In the genomic region with DNA sequence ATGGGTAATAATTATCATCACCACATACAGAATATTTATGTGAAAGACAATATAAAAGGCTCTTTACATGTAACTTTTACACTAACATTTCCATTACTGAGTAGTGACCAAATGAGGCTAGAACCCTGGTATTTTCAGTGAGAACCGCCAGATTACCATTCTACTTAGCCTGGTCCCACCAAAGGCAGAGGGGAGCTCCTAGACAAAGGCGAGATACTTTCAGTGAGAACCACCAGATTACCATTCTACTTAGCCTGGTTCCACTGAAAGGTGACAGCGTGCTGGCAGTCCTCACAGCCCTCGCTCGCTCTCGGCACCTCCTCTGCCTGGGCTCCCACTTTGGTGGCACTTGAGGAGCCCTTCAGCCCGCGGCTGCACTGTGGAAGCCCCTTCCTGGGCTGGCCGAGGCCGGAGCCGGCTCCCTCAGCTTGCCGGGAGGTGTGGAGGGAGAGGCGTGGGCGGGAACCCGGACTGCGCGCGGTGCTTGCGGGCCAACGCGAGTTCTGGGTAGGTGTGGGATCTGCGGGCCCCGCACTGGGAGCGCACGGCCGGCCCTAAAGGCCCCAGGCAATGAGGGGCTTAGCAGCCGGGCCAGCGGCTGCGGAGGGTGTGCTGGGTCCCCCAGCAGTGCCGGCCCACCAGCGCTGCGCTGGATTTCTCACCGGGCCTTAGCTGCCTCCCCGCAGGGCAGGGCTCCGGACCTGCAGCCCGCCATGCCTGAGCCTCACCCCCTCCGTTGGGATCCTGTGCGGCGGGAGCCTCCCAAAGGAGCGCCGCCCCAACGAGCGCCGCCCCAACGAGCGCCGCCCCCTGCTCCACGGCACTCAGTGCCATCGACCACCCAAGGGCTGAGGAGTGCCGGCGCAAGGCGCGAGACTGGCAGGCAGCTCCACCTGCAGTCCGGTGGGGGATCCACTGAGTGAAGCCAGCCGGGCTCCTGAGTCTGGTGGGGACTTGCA, we compare ENCODE assay signal across 1 cellular context.
TF ChIP-seq lines count a peak whose summit lies in the region.

No MANE protein-coding gene starts in this region.

TF ChIP-seq in K562, 482 proteins besides CTCF, POLR2A, EP300 and RAD21 (continued from another document and continues in another):
- TF ChIP-seq, protein P1, sequence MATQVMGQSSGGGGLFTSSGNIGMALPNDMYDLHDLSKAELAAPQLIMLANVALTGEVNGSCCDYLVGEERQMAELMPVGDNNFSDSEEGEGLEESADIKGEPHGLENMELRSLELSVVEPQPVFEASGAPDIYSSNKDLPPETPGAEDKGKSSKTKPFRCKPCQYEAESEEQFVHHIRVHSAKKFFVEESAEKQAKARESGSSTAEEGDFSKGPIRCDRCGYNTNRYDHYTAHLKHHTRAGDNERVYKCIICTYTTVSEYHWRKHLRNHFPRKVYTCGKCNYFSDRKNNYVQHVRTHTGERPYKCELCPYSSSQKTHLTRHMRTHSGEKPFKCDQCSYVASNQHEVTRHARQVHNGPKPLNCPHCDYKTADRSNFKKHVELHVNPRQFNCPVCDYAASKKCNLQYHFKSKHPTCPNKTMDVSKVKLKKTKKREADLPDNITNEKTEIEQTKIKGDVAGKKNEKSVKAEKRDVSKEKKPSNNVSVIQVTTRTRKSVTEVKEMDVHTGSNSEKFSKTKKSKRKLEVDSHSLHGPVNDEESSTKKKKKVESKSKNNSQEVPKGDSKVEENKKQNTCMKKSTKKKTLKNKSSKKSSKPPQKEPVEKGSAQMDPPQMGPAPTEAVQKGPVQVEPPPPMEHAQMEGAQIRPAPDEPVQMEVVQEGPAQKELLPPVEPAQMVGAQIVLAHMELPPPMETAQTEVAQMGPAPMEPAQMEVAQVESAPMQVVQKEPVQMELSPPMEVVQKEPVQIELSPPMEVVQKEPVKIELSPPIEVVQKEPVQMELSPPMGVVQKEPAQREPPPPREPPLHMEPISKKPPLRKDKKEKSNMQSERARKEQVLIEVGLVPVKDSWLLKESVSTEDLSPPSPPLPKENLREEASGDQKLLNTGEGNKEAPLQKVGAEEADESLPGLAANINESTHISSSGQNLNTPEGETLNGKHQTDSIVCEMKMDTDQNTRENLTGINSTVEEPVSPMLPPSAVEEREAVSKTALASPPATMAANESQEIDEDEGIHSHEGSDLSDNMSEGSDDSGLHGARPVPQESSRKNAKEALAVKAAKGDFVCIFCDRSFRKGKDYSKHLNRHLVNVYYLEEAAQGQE (CRISPR knock-in tag; IDR thresholded peaks at IDR 0.05; ENCODE audit: low read depth): no peak
- no peak for TF ChIP-seq POLR3G (IDR thresholded peaks at IDR 0.05; ENCODE audit: extremely low read depth, insufficient read length, insufficient replicate concordance)
- TF ChIP-seq, protein P2, sequence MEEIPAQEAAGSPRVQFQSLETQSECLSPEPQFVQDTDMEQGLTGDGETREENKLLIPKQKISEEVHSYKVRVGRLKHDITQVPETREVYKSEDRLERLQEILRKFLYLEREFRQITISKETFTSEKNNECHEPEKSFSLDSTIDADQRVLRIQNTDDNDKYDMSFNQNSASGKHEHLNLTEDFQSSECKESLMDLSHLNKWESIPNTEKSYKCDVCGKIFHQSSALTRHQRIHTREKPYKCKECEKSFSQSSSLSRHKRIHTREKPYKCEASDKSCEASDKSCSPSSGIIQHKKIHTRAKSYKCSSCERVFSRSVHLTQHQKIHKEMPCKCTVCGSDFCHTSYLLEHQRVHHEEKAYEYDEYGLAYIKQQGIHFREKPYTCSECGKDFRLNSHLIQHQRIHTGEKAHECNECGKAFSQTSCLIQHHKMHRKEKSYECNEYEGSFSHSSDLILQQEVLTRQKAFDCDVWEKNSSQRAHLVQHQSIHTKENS (CRISPR knock-in tag; IDR thresholded peaks at IDR 0.05): no peak
- TF ChIP-seq SMC3 (conservative IDR thresholded peaks at IDR 0.05; ENCODE audit: insufficient read depth, low read depth, low read length): 0 out of 2 replicates have a peak, but pooled peaks have one; percentile 1
- TF ChIP-seq NR3C1 (CRISPR knock-in tag; IDR thresholded peaks at IDR 0.05): 0 out of 2 replicates have a peak, but pooled peaks have one; percentile 40
- TF ChIP-seq RBM15 (IDR thresholded peaks at IDR 0.05; ENCODE audit: insufficient read depth, low read length): no peak
- TF ChIP-seq RBBP5 (IDR thresholded peaks at IDR 0.05; ENCODE audit: borderline replicate concordance, insufficient read depth, low read length, poor library complexity, severe bottlenecking): peak; percentile 56
- peak; percentile 46; the same call in 1 of the 2 replicates for TF ChIP-seq GABPB1 (CRISPR knock-in tag; IDR thresholded peaks at IDR 0.05)
- TF ChIP-seq, protein P3, sequence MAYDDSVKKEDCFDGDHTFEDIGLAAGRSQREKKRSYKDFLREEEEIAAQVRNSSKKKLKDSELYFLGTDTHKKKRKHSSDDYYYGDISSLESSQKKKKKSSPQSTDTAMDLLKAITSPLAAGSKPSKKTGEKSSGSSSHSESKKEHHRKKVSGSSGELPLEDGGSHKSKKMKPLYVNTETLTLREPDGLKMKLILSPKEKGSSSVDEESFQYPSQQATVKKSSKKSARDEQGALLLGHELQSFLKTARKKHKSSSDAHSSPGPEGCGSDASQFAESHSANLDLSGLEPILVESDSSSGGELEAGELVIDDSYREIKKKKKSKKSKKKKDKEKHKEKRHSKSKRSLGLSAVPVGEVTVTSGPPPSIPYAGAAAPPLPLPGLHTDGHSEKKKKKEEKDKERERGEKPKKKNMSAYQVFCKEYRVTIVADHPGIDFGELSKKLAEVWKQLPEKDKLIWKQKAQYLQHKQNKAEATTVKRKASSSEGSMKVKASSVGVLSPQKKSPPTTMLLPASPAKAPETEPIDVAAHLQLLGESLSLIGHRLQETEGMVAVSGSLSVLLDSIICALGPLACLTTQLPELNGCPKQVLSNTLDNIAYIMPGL (CRISPR knock-in tag; IDR thresholded peaks at IDR 0.05): no peak
- TF ChIP-seq ZC3H11A (IDR thresholded peaks at IDR 0.05; ENCODE audit: low read depth, low read length): no peak
- TF ChIP-seq SNRNP70 (optimal IDR thresholded peaks at IDR 0.05; ENCODE audit: low read depth, low read length): no peak
- TF ChIP-seq FOXK1 (CRISPR knock-in tag; IDR thresholded peaks at IDR 0.05; ENCODE audit: borderline replicate concordance): no peak
- no peak for TF ChIP-seq ZNF75A (CRISPR knock-in tag; IDR thresholded peaks at IDR 0.05)
- no peak for TF ChIP-seq MYC (IDR thresholded peaks at IDR 0.05; ENCODE audit: low read depth, low read length)
- TF ChIP-seq MYC (CRISPR knock-in tag; IDR thresholded peaks at IDR 0.05; ENCODE audit: borderline replicate concordance, low read depth): peak; percentile 74; the same call in 1 of the 2 replicates
- no peak for TF ChIP-seq GTF2A2 (tag; IDR thresholded peaks at IDR 0.05)
- TF ChIP-seq TAF15 (IDR thresholded peaks at IDR 0.05; ENCODE audit: low read depth, low read length): no peak
- TF ChIP-seq, protein P4, sequence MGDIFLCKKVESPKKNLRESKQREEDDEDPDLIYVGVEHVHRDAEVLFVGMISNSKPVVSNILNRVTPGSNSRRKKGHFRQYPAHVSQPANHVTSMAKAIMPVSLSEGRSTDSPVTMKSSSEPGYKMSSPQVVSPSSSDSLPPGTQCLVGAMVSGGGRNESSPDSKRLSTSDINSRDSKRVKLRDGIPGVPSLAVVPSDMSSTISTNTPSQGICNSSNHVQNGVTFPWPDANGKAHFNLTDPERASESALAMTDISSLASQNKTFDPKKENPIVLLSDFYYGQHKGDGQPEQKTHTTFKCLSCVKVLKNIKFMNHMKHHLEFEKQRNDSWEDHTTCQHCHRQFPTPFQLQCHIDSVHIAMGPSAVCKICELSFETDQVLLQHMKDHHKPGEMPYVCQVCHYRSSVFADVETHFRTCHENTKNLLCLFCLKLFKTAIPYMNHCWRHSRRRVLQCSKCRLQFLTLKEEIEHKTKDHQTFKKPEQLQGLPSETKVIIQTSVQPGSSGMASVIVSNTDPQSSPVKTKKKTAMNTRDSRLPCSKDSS (IDR thresholded peaks at IDR 0.05; ENCODE audit: low read depth, partially characterized antibody): no peak
- no peak for TF ChIP-seq BACH1 (tag; IDR thresholded peaks at IDR 0.05)
- no peak for TF ChIP-seq NR2F6 (CRISPR knock-in tag; IDR thresholded peaks at IDR 0.05)
- no peak for TF ChIP-seq NCOA4 (IDR thresholded peaks at IDR 0.05; ENCODE audit: partially characterized antibody)
- TF ChIP-seq, protein P5, sequence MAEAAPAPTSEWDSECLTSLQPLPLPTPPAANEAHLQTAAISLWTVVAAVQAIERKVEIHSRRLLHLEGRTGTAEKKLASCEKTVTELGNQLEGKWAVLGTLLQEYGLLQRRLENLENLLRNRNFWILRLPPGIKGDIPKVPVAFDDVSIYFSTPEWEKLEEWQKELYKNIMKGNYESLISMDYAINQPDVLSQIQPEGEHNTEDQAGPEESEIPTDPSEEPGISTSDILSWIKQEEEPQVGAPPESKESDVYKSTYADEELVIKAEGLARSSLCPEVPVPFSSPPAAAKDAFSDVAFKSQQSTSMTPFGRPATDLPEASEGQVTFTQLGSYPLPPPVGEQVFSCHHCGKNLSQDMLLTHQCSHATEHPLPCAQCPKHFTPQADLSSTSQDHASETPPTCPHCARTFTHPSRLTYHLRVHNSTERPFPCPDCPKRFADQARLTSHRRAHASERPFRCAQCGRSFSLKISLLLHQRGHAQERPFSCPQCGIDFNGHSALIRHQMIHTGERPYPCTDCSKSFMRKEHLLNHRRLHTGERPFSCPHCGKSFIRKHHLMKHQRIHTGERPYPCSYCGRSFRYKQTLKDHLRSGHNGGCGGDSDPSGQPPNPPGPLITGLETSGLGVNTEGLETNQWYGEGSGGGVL (CRISPR knock-in tag; IDR thresholded peaks at IDR 0.05): no peak
- TF ChIP-seq NFE2 (IDR thresholded peaks at IDR 0.05; ENCODE audit: low read depth): no peak
- TF ChIP-seq HDAC2 (IDR thresholded peaks at IDR 0.05): no peak
- TF ChIP-seq ATF7 (IDR thresholded peaks at IDR 0.05): peak; percentile 16; the same call in 1 of the 2 replicates
- TF ChIP-seq ZNF431 (CRISPR knock-in tag; IDR thresholded peaks at IDR 0.05): no peak
- no peak for TF ChIP-seq MAFG (tag; conservative IDR thresholded peaks at IDR 0.05)
- TF ChIP-seq, protein P6, sequence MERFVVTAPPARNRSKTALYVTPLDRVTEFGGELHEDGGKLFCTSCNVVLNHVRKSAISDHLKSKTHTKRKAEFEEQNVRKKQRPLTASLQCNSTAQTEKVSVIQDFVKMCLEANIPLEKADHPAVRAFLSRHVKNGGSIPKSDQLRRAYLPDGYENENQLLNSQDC (CRISPR knock-in tag; IDR thresholded peaks at IDR 0.05): no peak
- no peak for TF ChIP-seq RCOR1 (IDR thresholded peaks at IDR 0.05; ENCODE audit: borderline replicate concordance in 1 of 2, low read depth in 2 of 2, low read length in 2 of 2)
- TF ChIP-seq, protein P7, sequence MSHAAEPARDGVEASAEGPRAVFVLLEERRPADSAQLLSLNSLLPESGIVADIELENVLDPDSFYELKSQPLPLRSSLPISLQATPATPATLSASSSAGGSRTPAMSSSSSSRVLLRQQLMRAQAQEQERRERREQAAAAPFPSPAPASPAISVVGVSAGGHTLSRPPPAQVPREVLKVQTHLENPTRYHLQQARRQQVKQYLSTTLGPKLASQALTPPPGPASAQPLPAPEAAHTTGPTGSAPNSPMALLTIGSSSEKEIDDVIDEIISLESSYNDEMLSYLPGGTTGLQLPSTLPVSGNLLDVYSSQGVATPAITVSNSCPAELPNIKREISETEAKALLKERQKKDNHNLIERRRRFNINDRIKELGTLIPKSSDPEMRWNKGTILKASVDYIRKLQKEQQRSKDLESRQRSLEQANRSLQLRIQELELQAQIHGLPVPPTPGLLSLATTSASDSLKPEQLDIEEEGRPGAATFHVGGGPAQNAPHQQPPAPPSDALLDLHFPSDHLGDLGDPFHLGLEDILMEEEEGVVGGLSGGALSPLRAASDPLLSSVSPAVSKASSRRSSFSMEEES (CRISPR knock-in tag; IDR thresholded peaks at IDR 0.05): no peak
- TF ChIP-seq NFIX (CRISPR knock-in tag; IDR thresholded peaks at IDR 0.05; ENCODE audit: low read depth): no peak
- TF ChIP-seq NONO (IDR thresholded peaks at IDR 0.05; ENCODE audit: low read depth in 2 of 2, low read length in 1 of 2): peak in 1 of 2 experiments; percentile 51; a peak in 1 of 4 replicates
- TF ChIP-seq ZNF583 (CRISPR knock-in tag; IDR thresholded peaks at IDR 0.05): no peak
- TF ChIP-seq, protein P8, sequence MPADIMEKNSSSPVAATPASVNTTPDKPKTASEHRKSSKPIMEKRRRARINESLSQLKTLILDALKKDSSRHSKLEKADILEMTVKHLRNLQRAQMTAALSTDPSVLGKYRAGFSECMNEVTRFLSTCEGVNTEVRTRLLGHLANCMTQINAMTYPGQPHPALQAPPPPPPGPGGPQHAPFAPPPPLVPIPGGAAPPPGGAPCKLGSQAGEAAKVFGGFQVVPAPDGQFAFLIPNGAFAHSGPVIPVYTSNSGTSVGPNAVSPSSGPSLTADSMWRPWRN (IDR thresholded peaks at IDR 0.05; ENCODE audit: low read depth): no peak
- TF ChIP-seq, protein P9, sequence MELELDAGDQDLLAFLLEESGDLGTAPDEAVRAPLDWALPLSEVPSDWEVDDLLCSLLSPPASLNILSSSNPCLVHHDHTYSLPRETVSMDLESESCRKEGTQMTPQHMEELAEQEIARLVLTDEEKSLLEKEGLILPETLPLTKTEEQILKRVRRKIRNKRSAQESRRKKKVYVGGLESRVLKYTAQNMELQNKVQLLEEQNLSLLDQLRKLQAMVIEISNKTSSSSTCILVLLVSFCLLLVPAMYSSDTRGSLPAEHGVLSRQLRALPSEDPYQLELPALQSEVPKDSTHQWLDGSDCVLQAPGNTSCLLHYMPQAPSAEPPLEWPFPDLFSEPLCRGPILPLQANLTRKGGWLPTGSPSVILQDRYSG (tag; conservative IDR thresholded peaks at IDR 0.05; ENCODE audit: low read depth): no peak
- TF ChIP-seq YY1 (IDR thresholded peaks at IDR 0.05; ENCODE audit: borderline replicate concordance in 1 of 3, control insufficient read depth in 1 of 3, extremely low read depth in 1 of 3, insufficient read depth in 3 of 3, insufficient read length in 1 of 3, insufficient replicate concordance in 2 of 3, low read depth in 1 of 3, low read length in 2 of 3): no peak
- TF ChIP-seq ZNF830 (CRISPR knock-in tag; IDR thresholded peaks at IDR 0.05): no peak
- TF ChIP-seq SETDB1 (IDR thresholded peaks at IDR 0.05; ENCODE audit: low read length): no peak
- TF ChIP-seq, protein P10, sequence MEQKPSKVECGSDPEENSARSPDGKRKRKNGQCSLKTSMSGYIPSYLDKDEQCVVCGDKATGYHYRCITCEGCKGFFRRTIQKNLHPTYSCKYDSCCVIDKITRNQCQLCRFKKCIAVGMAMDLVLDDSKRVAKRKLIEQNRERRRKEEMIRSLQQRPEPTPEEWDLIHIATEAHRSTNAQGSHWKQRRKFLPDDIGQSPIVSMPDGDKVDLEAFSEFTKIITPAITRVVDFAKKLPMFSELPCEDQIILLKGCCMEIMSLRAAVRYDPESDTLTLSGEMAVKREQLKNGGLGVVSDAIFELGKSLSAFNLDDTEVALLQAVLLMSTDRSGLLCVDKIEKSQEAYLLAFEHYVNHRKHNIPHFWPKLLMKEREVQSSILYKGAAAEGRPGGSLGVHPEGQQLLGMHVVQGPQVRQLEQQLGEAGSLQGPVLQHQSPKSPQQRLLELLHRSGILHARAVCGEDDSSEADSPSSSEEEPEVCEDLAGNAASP (IDR thresholded peaks at IDR 0.05): no peak
- no peak for TF ChIP-seq HLTF (IDR thresholded peaks at IDR 0.05)
- TF ChIP-seq, protein P11, sequence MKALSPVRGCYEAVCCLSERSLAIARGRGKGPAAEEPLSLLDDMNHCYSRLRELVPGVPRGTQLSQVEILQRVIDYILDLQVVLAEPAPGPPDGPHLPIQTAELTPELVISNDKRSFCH (CRISPR knock-in tag; IDR thresholded peaks at IDR 0.05): no peak
- TF ChIP-seq, protein P11 (tag; IDR thresholded peaks at IDR 0.05): peak; percentile 38; the same call in 1 of the 2 replicates
- no peak for TF ChIP-seq TEAD1 (CRISPR knock-in tag; IDR thresholded peaks at IDR 0.05)
- peak; percentile 93 for TF ChIP-seq EGR1 (conservative IDR thresholded peaks at IDR 0.05)
